7 cellular contexts compared by ENCODE assay signal in the genomic region with DNA sequence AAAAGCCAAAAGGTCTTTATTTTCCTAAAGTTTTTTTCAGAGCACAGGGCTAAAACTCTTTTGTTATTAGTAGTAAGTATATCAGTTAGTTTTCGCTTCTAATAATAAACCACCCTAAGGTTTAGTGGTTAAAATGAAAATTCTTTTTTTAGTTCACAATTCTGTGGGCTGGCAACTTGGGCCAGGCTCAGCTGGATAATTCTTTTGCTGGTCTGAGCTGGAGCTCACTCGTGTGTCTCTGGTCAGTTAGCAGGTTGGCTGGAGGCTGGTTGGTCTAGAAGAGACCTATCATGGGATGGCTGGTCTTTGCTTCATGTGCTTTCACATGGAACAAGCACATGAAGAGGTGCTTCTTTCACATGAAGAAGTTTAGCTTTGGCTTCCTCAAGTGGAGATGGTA.
"Had no signal": no experiment of that assay in that cellular context is flagged by ENCODE, and none has a peak within 500 bp of the region (broad histone marks: within the 10 kb centered on the region; RNA-seq: fewer than 3 reads in every experiment).

No MANE protein-coding gene starts in this region.

- ATAC-seq: HepG2, K562 had no signal

- H3K36me3 Mint-ChIP-seq: IgD-negative memory B cell had no signal

- DNase-seq: IMR-90, KBM-7, KG1 had no signal

- H3K4me3 Mint-ChIP-seq: IgD-negative memory B cell had no signal

- H3K4me1 Mint-ChIP-seq: IgD-negative memory B cell had no signal

- H3K27ac Mint-ChIP-seq: IgD-negative memory B cell had no signal

- H3K4me3 ChIP-seq: K562 had no signal

- H3K27ac ChIP-seq: HL-60 had no signal

- H3K27me3 Mint-ChIP-seq: IgD-negative memory B cell had no signal
